Comparison of ENCODE assay signal across 19 cellular contexts in genomic region chr7:25735674-25736242, GRCh38.
"Had no signal": no experiment of that assay in that cellular context is flagged by ENCODE, and none has a peak within 500 bp of the region (broad histone marks: within the 10 kb centered on the region; RNA-seq: fewer than 3 reads in every experiment).

No MANE protein-coding gene starts in this region.

- ATAC-seq: activated CD8-positive, alpha-beta T cell treated with anti-CD3 and anti-CD28 coated beads for 36 hours; pancreas; stimulated activated memory B cell treated with anti-CD40 and anti-IgM and Interleukin-4, amounts not matched to agents 10 μg/mL and 1 μg/mL and 100 μg/mL, for 72 hours had no signal

- H3K4me1 Mint-ChIP-seq: memory B cell; stimulated activated memory B cell treated with anti-CD40 and anti-IgM and Interleukin-4, amounts not matched to agents 10 μg/mL and 1 μg/mL and 100 μg/mL, for 72 hours had no signal

- H3K36me3 Mint-ChIP-seq: brain; memory B cell; stimulated activated memory B cell treated with anti-CD40 and anti-IgM and Interleukin-4, amounts not matched to agents 10 μg/mL and 1 μg/mL and 100 μg/mL, for 72 hours had no signal

- H3K27me3 ChIP-seq: pancreas, sigmoid colon, testis, upper lobe of left lung had no signal

- H3K9me3 Mint-ChIP-seq: activated CD8-positive, alpha-beta T cell treated with anti-CD3 and anti-CD28 coated beads for 36 hours; activated T-helper 2 cell treated with anti-CD3 and anti-CD28 coated beads, Interferon-gamma antibody, Interleukin-2, Interleukin-4, amounts not matched to agents 10 μg/mL and 5 μg/mL and 100 μg/mL, durations not matched to agents 14 hours and 24 hours and 36 hours; memory B cell; stimulated activated memory B cell treated with anti-CD40 and anti-IgM and Interleukin-4, amounts not matched to agents 10 μg/mL and 1 μg/mL and 100 μg/mL, for 72 hours had no signal

- DNase-seq: activated CD4-positive, alpha-beta T cell treated with anti-CD3 and anti-CD28 coated beads for 48 hours; activated CD4-positive, CD25-positive, alpha-beta regulatory T cell; activated CD8-positive, alpha-beta T cell treated with anti-CD3 and anti-CD28 coated beads for 36 hours; activated naive CD4-positive, alpha-beta T cell treated with Interleukin-2 at 50 U/mL for 16 hours; activated T-cell treated with anti-CD3 and anti-CD28 coated beads, Interleukin-2, amount 50 U/mL, for 24 hours; foreskin melanocyte; kidney; left ventricle myocardium inferior; pancreas; sigmoid colon; stimulated activated CD4-positive, alpha-beta T cell treated with anti-CD3 and anti-CD28 coated beads, Interleukin-4, amount 100 ng/mL, for 4 hours; T-helper 1 cell; T-helper 9 cell; testis; upper lobe of left lung had no signal

- H3K4me3 Mint-ChIP-seq: activated CD8-positive, alpha-beta T cell treated with anti-CD3 and anti-CD28 coated beads for 36 hours; activated T-cell treated with anti-CD3 and anti-CD28 coated beads, Interleukin-2, amount 50 U/mL, for 24 hours; memory B cell; stimulated activated memory B cell treated with anti-CD40 and anti-IgM and Interleukin-4, amounts not matched to agents 10 μg/mL and 1 μg/mL and 100 μg/mL, for 72 hours had no signal

- H3K4me1 ChIP-seq: pancreas had no signal

- FAIRE-seq: kidney, pancreas had no signal

- H3K9me3 ChIP-seq: left ventricle myocardium inferior, pancreas, sigmoid colon, testis, upper lobe of left lung had no signal

- H3K36me3 ChIP-seq: left ventricle myocardium inferior, pancreas, sigmoid colon, upper lobe of left lung had no signal

- H3K4me3 ChIP-seq: left ventricle myocardium inferior, pancreas, sigmoid colon, testis, upper lobe of left lung had no signal

- H3K27ac ChIP-seq: left ventricle myocardium inferior, pancreas, sigmoid colon, testis, upper lobe of left lung had no signal

- H3K27ac Mint-ChIP-seq: activated CD8-positive, alpha-beta T cell treated with anti-CD3 and anti-CD28 coated beads for 36 hours; activated T-cell treated with anti-CD3 and anti-CD28 coated beads, Interleukin-2, amount 50 U/mL, for 24 hours; activated T-helper 2 cell treated with anti-CD3 and anti-CD28 coated beads, Interferon-gamma antibody, Interleukin-2, Interleukin-4, amounts not matched to agents 10 μg/mL and 5 μg/mL and 100 μg/mL, durations not matched to agents 14 hours and 24 hours and 36 hours; memory B cell; stimulated activated memory B cell treated with anti-CD40 and anti-IgM and Interleukin-4, amounts not matched to agents 10 μg/mL and 1 μg/mL and 100 μg/mL, for 72 hours had no signal
